Comparison of ENCODE assay signal across 29 cellular contexts in the genomic region with DNA sequence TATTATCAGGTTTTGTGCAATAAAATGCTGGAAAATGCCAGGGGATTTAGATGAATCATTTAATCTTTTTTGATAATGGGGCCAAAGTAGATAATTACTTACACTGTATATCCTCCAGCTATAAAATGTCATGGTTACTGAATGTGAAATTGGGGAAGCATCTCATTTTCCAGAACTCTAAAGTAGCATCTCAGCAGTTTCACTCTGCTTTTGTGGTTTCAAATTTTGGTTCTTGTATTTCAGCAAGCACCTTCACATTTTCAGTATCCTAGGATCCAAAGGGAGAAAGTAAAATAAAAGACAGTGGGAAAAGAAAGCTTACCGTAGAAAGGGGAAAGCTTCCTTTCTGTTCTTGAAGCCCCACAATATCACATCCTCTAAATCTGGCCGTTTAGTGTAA.
"Had no signal": no experiment of that assay in that cellular context is flagged by ENCODE, and none has a peak within 500 bp of the region (broad histone marks: within the 10 kb centered on the region; RNA-seq: fewer than 3 reads in every experiment).

No MANE protein-coding gene starts in this region.

- DNase-seq: hypothalamus; immature natural killer cell; kidney; left colon; left lung; lower lobe of right lung; mammary epithelial cell; mesendoderm; naive B cell; natural killer cell; nephron progenitor cell; ovary; posterior cingulate gyrus; retina; right cardiac atrium; stimulated activated CD4-positive, alpha-beta T cell treated with anti-CD3 and anti-CD28 coated beads, Interleukin-12 subunit alpha, Interleukin-12 subunit beta, amount 100 ng/mL, for 4 hours; stimulated activated CD4-positive, alpha-beta T cell treated with anti-CD3 and anti-CD28 coated beads, Interleukin-15, amount 100 ng/mL, for 24 hours; stimulated activated CD4-positive, alpha-beta T cell treated with anti-CD3 and anti-CD28 coated beads, Interleukin-2, amount 100 ng/mL, for 24 hours; stimulated activated CD4-positive, alpha-beta T cell treated with anti-CD3 and anti-CD28 coated beads, Interleukin-4, amount 100 ng/mL, for 1 hour; stimulated activated naive B cell treated with anti-CD40 and anti-IgM and Interleukin-4, amounts not matched to agents 10 μg/mL and 1 μg/mL and 100 μg/mL, for 72 hours; stimulated activated naive CD8-positive, alpha-beta T cell treated with anti-CD3 and anti-CD28 coated beads, Interleukin-15, Interleukin-2, amounts not matched to agents 100 U/mL and 50 U/mL, for 24 hours; stomach; tibial artery; trophoblast cell; upper lobe of right lung had no signal

- H3K27ac ChIP-seq: left lung, lower lobe of right lung, ovary, prostate gland, skin epidermis, stomach, thoracic aorta, tibial artery, upper lobe of right lung had no signal

- H3K36me3 Mint-ChIP-seq: immature natural killer cell; mesothelial cell of epicardium; naive B cell; natural killer cell; stimulated activated naive B cell treated with anti-CD40 and anti-IgM and Interleukin-4, amounts not matched to agents 10 μg/mL and 1 μg/mL and 100 μg/mL, for 72 hours had no signal

- H3K27ac Mint-ChIP-seq: immature natural killer cell; mesothelial cell of epicardium; naive B cell; natural killer cell; nephron progenitor cell; stimulated activated naive B cell treated with anti-CD40 and anti-IgM and Interleukin-4, amounts not matched to agents 10 μg/mL and 1 μg/mL and 100 μg/mL, for 72 hours had no signal

- H3K4me3 Mint-ChIP-seq: immature natural killer cell; mesothelial cell of epicardium; naive B cell; natural killer cell; nephron progenitor cell; stimulated activated naive B cell treated with anti-CD40 and anti-IgM and Interleukin-4, amounts not matched to agents 10 μg/mL and 1 μg/mL and 100 μg/mL, for 72 hours had no signal

- H3K9me3 Mint-ChIP-seq: natural killer cell had no signal

- H3K4me1 Mint-ChIP-seq: immature natural killer cell; mesothelial cell of epicardium; naive B cell; natural killer cell; nephron progenitor cell; stimulated activated naive B cell treated with anti-CD40 and anti-IgM and Interleukin-4, amounts not matched to agents 10 μg/mL and 1 μg/mL and 100 μg/mL, for 72 hours had no signal
